2 cellular contexts compared by ENCODE assay signal in genomic region chr5:92927291-92927778, GRCh38.
TF ChIP-seq lines count a peak whose summit lies in the region.

No MANE protein-coding gene starts in this region.

TF ChIP-seq in HCT116, 20 proteins besides CTCF, POLR2A, EP300 and RAD21 (continued from another document):
- TF ChIP-seq ZBTB33 (IDR thresholded peaks at IDR 0.05; ENCODE audit: extremely low read depth, insufficient replicate concordance, low read length) (no peak), POLR2AphosphoS5 (IDR thresholded peaks at IDR 0.05; ENCODE audit: low read depth, low read length) (peak; percentile 40; the same call in 1 of the 2 replicates), YY1 (IDR thresholded peaks at IDR 0.05; ENCODE audit: extremely low read depth, insufficient replicate concordance, low read depth, low read length) (no peak), MAX (IDR thresholded peaks at IDR 0.05) (peak; percentile 52), TCF7L2 (IDR thresholded peaks at IDR 0.05; ENCODE audit: borderline replicate concordance, extremely low read depth, insufficient read depth, insufficient read length) (peak; percentile 33), EZH2phosphoT487 (IDR thresholded peaks at IDR 0.05; ENCODE audit: borderline replicate concordance) (no peak), ATF3 (IDR thresholded peaks at IDR 0.05) (no peak), ZFX (IDR thresholded peaks at IDR 0.05) (no peak), SP1 (IDR thresholded peaks at IDR 0.05; ENCODE audit: low read depth) (peak; percentile 77), EZH2 (IDR thresholded peaks at IDR 0.05) (no peak), SRF (IDR thresholded peaks at IDR 0.05; ENCODE audit: low read depth) (peak; percentile 56), REST (IDR thresholded peaks at IDR 0.05; ENCODE audit: low read depth) (no peak), ELF1 (IDR thresholded peaks at IDR 0.05; ENCODE audit: borderline replicate concordance, low read depth) (no peak), ZNF274 (IDR thresholded peaks at IDR 0.05; ENCODE audit: low read depth, low read length) (no peak), EGR1 (IDR thresholded peaks at IDR 0.05; ENCODE audit: low read depth) (no peak)

TF ChIP-seq in WTC11, 78 proteins besides CTCF, POLR2A, EP300 and RAD21 (continued from another document):
- no peak for TF ChIP-seq ATF6 (CRISPR knock-in tag; IDR thresholded peaks at IDR 0.05)
- no peak for TF ChIP-seq SMAD4 (CRISPR knock-in tag; IDR thresholded peaks at IDR 0.05)
- TF ChIP-seq PREB (CRISPR knock-in tag; IDR thresholded peaks at IDR 0.05; ENCODE audit: borderline replicate concordance): no peak
- no peak for TF ChIP-seq ZNF423 (CRISPR knock-in tag; IDR thresholded peaks at IDR 0.05)
- TF ChIP-seq IRF1 (CRISPR knock-in tag; IDR thresholded peaks at IDR 0.05): no peak
- peak; percentile 81 for TF ChIP-seq GABPB1 (CRISPR knock-in tag; IDR thresholded peaks at IDR 0.05)
